ENCODE assay signal across 1 cellular context in genomic region chr16:89700100-89700648, GRCh38.
TF ChIP-seq lines count a peak whose summit lies in the region.

No MANE protein-coding gene starts in this region.

TF ChIP-seq in WTC11, 78 proteins besides CTCF, POLR2A, EP300 and RAD21 (continued from another document):
- TF ChIP-seq, protein P1, sequence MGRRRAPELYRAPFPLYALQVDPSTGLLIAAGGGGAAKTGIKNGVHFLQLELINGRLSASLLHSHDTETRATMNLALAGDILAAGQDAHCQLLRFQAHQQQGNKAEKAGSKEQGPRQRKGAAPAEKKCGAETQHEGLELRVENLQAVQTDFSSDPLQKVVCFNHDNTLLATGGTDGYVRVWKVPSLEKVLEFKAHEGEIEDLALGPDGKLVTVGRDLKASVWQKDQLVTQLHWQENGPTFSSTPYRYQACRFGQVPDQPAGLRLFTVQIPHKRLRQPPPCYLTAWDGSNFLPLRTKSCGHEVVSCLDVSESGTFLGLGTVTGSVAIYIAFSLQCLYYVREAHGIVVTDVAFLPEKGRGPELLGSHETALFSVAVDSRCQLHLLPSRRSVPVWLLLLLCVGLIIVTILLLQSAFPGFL (CRISPR knock-in tag; IDR thresholded peaks at IDR 0.05; ENCODE audit: borderline replicate concordance) = no peak
- TF ChIP-seq FOXJ3 (CRISPR knock-in tag; IDR thresholded peaks at IDR 0.05; ENCODE audit: borderline replicate concordance) (no peak), TEAD1 (CRISPR knock-in tag; IDR thresholded peaks at IDR 0.05) (no peak), NFATC4 (CRISPR knock-in tag; IDR thresholded peaks at IDR 0.05) (no peak), CBFB (CRISPR knock-in tag; IDR thresholded peaks at IDR 0.05; ENCODE audit: low read depth) (no peak), TP53 (CRISPR knock-in tag; IDR thresholded peaks at IDR 0.05) (no peak), GRHL2 (CRISPR knock-in tag; IDR thresholded peaks at IDR 0.05; ENCODE audit: insufficient replicate concordance, severe bottlenecking) (no peak), ATF3 (CRISPR knock-in tag; conservative IDR thresholded peaks at IDR 0.05) (no peak), SOX15 (CRISPR knock-in tag; IDR thresholded peaks at IDR 0.05) (no peak), ZNF396 (CRISPR knock-in tag; IDR thresholded peaks at IDR 0.05; ENCODE audit: borderline replicate concordance) (no peak), ZNF263 (CRISPR knock-in tag; IDR thresholded peaks at IDR 0.05; ENCODE audit: low read depth) (no peak), ZBTB21 (CRISPR knock-in tag; IDR thresholded peaks at IDR 0.05; ENCODE audit: borderline replicate concordance) (peak; percentile 97), ELF4 (CRISPR knock-in tag; IDR thresholded peaks at IDR 0.05; ENCODE audit: low read depth) (no peak), ARID4B (CRISPR knock-in tag; IDR thresholded peaks at IDR 0.05; ENCODE audit: borderline replicate concordance) (peak; percentile 68; the same call in 1 of the 2 replicates), RELA (CRISPR knock-in tag; IDR thresholded peaks at IDR 0.05; ENCODE audit: borderline replicate concordance) (no peak), OVOL2 (CRISPR knock-in tag; IDR thresholded peaks at IDR 0.05; ENCODE audit: borderline replicate concordance) (no peak), ZNF512 (CRISPR knock-in tag; IDR thresholded peaks at IDR 0.05; ENCODE audit: borderline replicate concordance) (no peak), MXD4 (CRISPR knock-in tag; IDR thresholded peaks at IDR 0.05; ENCODE audit: borderline replicate concordance) (no peak), JUN (CRISPR knock-in tag; IDR thresholded peaks at IDR 0.05) (no peak), FOXK1 (CRISPR knock-in tag; IDR thresholded peaks at IDR 0.05) (peak; percentile 37; the same call in 1 of the 2 replicates), GTF2I (CRISPR knock-in tag; conservative IDR thresholded peaks at IDR 0.05) (no peak)
- TF ChIP-seq, protein P2, sequence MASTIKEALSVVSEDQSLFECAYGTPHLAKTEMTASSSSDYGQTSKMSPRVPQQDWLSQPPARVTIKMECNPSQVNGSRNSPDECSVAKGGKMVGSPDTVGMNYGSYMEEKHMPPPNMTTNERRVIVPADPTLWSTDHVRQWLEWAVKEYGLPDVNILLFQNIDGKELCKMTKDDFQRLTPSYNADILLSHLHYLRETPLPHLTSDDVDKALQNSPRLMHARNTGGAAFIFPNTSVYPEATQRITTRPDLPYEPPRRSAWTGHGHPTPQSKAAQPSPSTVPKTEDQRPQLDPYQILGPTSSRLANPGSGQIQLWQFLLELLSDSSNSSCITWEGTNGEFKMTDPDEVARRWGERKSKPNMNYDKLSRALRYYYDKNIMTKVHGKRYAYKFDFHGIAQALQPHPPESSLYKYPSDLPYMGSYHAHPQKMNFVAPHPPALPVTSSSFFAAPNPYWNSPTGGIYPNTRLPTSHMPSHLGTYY (CRISPR knock-in tag; IDR thresholded peaks at IDR 0.05) = no peak
- TF ChIP-seq, protein P3, sequence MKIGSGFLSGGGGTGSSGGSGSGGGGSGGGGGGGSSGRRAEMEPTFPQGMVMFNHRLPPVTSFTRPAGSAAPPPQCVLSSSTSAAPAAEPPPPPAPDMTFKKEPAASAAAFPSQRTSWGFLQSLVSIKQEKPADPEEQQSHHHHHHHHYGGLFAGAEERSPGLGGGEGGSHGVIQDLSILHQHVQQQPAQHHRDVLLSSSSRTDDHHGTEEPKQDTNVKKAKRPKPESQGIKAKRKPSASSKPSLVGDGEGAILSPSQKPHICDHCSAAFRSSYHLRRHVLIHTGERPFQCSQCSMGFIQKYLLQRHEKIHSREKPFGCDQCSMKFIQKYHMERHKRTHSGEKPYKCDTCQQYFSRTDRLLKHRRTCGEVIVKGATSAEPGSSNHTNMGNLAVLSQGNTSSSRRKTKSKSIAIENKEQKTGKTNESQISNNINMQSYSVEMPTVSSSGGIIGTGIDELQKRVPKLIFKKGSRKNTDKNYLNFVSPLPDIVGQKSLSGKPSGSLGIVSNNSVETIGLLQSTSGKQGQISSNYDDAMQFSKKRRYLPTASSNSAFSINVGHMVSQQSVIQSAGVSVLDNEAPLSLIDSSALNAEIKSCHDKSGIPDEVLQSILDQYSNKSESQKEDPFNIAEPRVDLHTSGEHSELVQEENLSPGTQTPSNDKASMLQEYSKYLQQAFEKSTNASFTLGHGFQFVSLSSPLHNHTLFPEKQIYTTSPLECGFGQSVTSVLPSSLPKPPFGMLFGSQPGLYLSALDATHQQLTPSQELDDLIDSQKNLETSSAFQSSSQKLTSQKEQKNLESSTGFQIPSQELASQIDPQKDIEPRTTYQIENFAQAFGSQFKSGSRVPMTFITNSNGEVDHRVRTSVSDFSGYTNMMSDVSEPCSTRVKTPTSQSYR (CRISPR knock-in tag; IDR thresholded peaks at IDR 0.05) = peak; percentile 14; the same call in 1 of the 2 replicates
- TF ChIP-seq, protein P4, sequence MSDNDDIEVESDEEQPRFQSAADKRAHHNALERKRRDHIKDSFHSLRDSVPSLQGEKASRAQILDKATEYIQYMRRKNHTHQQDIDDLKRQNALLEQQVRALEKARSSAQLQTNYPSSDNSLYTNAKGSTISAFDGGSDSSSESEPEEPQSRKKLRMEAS (CRISPR knock-in tag; IDR thresholded peaks at IDR 0.05) = peak; percentile 63; the same call in 1 of the 2 replicates
- TF ChIP-seq, protein P5, sequence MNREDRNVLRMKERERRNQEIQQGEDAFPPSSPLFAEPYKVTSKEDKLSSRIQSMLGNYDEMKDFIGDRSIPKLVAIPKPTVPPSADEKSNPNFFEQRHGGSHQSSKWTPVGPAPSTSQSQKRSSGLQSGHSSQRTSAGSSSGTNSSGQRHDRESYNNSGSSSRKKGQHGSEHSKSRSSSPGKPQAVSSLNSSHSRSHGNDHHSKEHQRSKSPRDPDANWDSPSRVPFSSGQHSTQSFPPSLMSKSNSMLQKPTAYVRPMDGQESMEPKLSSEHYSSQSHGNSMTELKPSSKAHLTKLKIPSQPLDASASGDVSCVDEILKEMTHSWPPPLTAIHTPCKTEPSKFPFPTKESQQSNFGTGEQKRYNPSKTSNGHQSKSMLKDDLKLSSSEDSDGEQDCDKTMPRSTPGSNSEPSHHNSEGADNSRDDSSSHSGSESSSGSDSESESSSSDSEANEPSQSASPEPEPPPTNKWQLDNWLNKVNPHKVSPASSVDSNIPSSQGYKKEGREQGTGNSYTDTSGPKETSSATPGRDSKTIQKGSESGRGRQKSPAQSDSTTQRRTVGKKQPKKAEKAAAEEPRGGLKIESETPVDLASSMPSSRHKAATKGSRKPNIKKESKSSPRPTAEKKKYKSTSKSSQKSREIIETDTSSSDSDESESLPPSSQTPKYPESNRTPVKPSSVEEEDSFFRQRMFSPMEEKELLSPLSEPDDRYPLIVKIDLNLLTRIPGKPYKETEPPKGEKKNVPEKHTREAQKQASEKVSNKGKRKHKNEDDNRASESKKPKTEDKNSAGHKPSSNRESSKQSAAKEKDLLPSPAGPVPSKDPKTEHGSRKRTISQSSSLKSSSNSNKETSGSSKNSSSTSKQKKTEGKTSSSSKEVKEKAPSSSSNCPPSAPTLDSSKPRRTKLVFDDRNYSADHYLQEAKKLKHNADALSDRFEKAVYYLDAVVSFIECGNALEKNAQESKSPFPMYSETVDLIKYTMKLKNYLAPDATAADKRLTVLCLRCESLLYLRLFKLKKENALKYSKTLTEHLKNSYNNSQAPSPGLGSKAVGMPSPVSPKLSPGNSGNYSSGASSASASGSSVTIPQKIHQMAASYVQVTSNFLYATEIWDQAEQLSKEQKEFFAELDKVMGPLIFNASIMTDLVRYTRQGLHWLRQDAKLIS (CRISPR knock-in tag; IDR thresholded peaks at IDR 0.05; ENCODE audit: borderline replicate concordance) = no peak
- TF ChIP-seq, protein P6, sequence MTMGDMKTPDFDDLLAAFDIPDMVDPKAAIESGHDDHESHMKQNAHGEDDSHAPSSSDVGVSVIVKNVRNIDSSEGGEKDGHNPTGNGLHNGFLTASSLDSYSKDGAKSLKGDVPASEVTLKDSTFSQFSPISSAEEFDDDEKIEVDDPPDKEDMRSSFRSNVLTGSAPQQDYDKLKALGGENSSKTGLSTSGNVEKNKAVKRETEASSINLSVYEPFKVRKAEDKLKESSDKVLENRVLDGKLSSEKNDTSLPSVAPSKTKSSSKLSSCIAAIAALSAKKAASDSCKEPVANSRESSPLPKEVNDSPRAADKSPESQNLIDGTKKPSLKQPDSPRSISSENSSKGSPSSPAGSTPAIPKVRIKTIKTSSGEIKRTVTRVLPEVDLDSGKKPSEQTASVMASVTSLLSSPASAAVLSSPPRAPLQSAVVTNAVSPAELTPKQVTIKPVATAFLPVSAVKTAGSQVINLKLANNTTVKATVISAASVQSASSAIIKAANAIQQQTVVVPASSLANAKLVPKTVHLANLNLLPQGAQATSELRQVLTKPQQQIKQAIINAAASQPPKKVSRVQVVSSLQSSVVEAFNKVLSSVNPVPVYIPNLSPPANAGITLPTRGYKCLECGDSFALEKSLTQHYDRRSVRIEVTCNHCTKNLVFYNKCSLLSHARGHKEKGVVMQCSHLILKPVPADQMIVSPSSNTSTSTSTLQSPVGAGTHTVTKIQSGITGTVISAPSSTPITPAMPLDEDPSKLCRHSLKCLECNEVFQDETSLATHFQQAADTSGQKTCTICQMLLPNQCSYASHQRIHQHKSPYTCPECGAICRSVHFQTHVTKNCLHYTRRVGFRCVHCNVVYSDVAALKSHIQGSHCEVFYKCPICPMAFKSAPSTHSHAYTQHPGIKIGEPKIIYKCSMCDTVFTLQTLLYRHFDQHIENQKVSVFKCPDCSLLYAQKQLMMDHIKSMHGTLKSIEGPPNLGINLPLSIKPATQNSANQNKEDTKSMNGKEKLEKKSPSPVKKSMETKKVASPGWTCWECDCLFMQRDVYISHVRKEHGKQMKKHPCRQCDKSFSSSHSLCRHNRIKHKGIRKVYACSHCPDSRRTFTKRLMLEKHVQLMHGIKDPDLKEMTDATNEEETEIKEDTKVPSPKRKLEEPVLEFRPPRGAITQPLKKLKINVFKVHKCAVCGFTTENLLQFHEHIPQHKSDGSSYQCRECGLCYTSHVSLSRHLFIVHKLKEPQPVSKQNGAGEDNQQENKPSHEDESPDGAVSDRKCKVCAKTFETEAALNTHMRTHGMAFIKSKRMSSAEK (CRISPR knock-in tag; IDR thresholded peaks at IDR 0.05; ENCODE audit: borderline replicate concordance) = no peak
